ENCODE assay signal across 30 cellular contexts in the genomic region with DNA sequence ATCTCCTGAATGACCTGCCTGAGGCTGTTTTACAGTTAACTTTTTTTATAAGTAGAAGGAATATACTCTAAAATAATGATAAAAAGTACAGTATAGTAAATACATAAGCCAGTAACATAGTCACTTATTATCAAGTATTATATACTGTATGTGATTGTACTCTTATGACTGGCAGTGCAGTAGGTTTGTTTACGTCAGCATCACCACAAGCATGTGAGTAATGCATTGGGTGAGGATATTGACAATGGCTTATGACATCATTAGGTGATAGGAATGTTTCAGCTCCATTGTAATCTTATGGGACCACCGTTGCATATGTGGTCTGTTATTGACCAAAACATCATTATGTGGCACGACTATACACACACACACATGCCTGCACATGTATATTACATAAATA.
"Had no signal": no experiment of that assay in that cellular context is flagged by ENCODE, and none has a peak within 500 bp of the region (broad histone marks: within the 10 kb centered on the region; RNA-seq: fewer than 3 reads in every experiment).

No MANE protein-coding gene starts in this region.

- H3K27ac Mint-ChIP-seq: activated CD8-positive, alpha-beta T cell treated with anti-CD3 and anti-CD28 coated beads, Interleukin-2, amount 10 ng/mL, durations not matched to agents 7 days and 5 days; activated naive CD4-positive, alpha-beta T cell treated with anti-CD3 and anti-CD28 coated beads, Interleukin-2, amount 50 U/mL, for 24 hours; brain; T-helper 1 cell treated with Interleukin-12 subunit alpha and Interleukin-12 subunit beta and Interleukin-4 antibody, amounts not matched to agents 30 μg/mL and 1 μg/mL, for 36 hours had no signal

- H3K4me3 ChIP-seq: ascending aorta, cardiac muscle cell, MG63 had no signal

- H3K27ac ChIP-seq: ascending aorta, cardiac muscle cell, KMS-11 had no signal

- H3K27me3 ChIP-seq: ascending aorta, cardiac muscle cell, MG63 had no signal

- H3K27me3 Mint-ChIP-seq: activated naive CD4-positive, alpha-beta T cell treated with anti-CD3 and anti-CD28 coated beads, Interleukin-2, amount 50 U/mL, for 24 hours; brain had no signal

- H3K4me1 Mint-ChIP-seq: brain had no signal

- H3K4me1 ChIP-seq: ascending aorta had no signal

- DNase-seq: activated CD4-positive, alpha-beta T cell treated with anti-CD3 and anti-CD28 coated beads for 48 hours; activated CD4-positive, alpha-beta T cell treated with anti-CD3 and anti-CD28 coated beads, Interleukin-2, amount 50 U/mL, for 4 hours; activated CD4-positive, CD25-positive, alpha-beta regulatory T cell treated with anti-CD3 and anti-CD28 coated beads, Interleukin-2, amount 50 U/mL, for 72 hours; activated CD8-positive, alpha-beta memory T cell treated with anti-CD3 and anti-CD28 coated beads, Interleukin-2, amount 50 U/mL, for 48 hours; activated CD8-positive, alpha-beta T cell treated with anti-CD3 and anti-CD28 coated beads, Interleukin-2, amount 10 ng/mL, durations not matched to agents 7 days and 5 days; activated effector memory CD4-positive, alpha-beta T cell treated with Interleukin-2 at 50 U/mL for 16 hours; activated naive CD4-positive, alpha-beta T cell; activated T-cell treated with anti-CD3 and anti-CD28 coated beads, Interleukin-2, amount 50 U/mL, for 1 hour; amniotic stem cell; MG63; MV-4-11; NCI-H1092 treated with DMSO at 0.1 percent for 48 hours; NCI-H1436; NCI-H187; NCI-H2081; NCI-H510A treated with DMSO at 0.1 percent for 48 hours; NCI-H69; NK-92 treated with Interleukin-12 subunit alpha and Interleukin-12 subunit beta, amount 100 ng/mL, for 24 hours; OCI-M1; RPMI8226; SW 1271 had no signal

- H3K4me3 Mint-ChIP-seq: activated CD8-positive, alpha-beta T cell treated with anti-CD3 and anti-CD28 coated beads, Interleukin-2, amount 10 ng/mL, durations not matched to agents 7 days and 5 days; activated naive CD4-positive, alpha-beta T cell treated with anti-CD3 and anti-CD28 coated beads, Interleukin-2, amount 50 U/mL, for 24 hours; brain; T-helper 1 cell treated with Interleukin-12 subunit alpha and Interleukin-12 subunit beta and Interleukin-4 antibody, amounts not matched to agents 30 μg/mL and 1 μg/mL, for 36 hours had no signal

- H3K9me3 Mint-ChIP-seq: activated naive CD4-positive, alpha-beta T cell treated with anti-CD3 and anti-CD28 coated beads, Interleukin-2, amount 50 U/mL, for 24 hours; brain; T-helper 1 cell treated with Interleukin-12 subunit alpha and Interleukin-12 subunit beta and Interleukin-4 antibody, amounts not matched to agents 30 μg/mL and 1 μg/mL, for 36 hours had no signal

- H3K9me3 ChIP-seq: ascending aorta, MG63 had no signal

- ATAC-seq: activated CD8-positive, alpha-beta T cell treated with anti-CD3 and anti-CD28 coated beads, Interleukin-2, amount 10 ng/mL, durations not matched to agents 7 days and 5 days; Panc1; Right ventricle myocardium inferior; SK-N-SH treated with all-trans-retinoic acid at 6 μM for 48 hours had no signal
